1 cellular context compared by ENCODE assay signal in the genomic region with DNA sequence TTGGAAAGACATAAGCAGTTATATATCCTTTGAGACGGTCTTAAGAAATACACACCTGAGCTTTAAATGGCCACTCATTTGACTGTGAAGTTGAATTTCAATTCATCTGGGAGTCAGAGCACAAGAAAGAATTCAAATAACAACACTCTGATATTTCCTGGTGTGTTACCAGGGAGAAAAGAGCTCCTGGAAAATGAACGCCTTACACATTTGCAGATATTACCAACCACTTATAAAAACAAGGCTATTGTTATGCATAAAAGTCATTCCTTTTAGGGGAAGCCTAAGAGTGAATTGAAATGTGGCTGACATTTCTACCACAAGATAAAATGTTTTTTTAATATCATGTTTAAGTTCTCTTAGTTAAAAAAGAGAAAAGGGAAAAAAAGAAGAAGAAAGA.
TF ChIP-seq lines count a peak whose summit lies in the region.

No MANE protein-coding gene starts in this region.

TF ChIP-seq in HepG2, 621 proteins besides CTCF, POLR2A, EP300 and RAD21 (continued from another document):
- TF ChIP-seq NAIF1 (CRISPR knock-in tag; IDR thresholded peaks at IDR 0.05; ENCODE audit: borderline replicate concordance) (no peak), HOXA9 (CRISPR knock-in tag; IDR thresholded peaks at IDR 0.05; ENCODE audit: borderline replicate concordance) (no peak), SP5 (CRISPR knock-in tag; IDR thresholded peaks at IDR 0.05; ENCODE audit: borderline replicate concordance, low read depth) (no peak), ZNF607 (CRISPR knock-in tag; IDR thresholded peaks at IDR 0.05; ENCODE audit: borderline replicate concordance) (no peak), XRCC5 (optimal IDR thresholded peaks at IDR 0.05; ENCODE audit: low read length) (no peak), MEF2D (CRISPR knock-in tag; IDR thresholded peaks at IDR 0.05) (no peak), MAZ (IDR thresholded peaks at IDR 0.05; ENCODE audit: borderline replicate concordance, low read depth, low read length) (no peak), MAZ (CRISPR knock-in tag; IDR thresholded peaks at IDR 0.05; ENCODE audit: low read depth) (no peak), ZNF224 (CRISPR knock-in tag; IDR thresholded peaks at IDR 0.05) (no peak), ZBTB2 (CRISPR knock-in tag; IDR thresholded peaks at IDR 0.05; ENCODE audit: low read depth) (no peak), ZFX (CRISPR knock-in tag; IDR thresholded peaks at IDR 0.05; ENCODE audit: low read depth) (no peak), LCORL (IDR thresholded peaks at IDR 0.05) (no peak), LCORL (CRISPR knock-in tag; IDR thresholded peaks at IDR 0.05) (no peak)
- TF ChIP-seq, protein P1, sequence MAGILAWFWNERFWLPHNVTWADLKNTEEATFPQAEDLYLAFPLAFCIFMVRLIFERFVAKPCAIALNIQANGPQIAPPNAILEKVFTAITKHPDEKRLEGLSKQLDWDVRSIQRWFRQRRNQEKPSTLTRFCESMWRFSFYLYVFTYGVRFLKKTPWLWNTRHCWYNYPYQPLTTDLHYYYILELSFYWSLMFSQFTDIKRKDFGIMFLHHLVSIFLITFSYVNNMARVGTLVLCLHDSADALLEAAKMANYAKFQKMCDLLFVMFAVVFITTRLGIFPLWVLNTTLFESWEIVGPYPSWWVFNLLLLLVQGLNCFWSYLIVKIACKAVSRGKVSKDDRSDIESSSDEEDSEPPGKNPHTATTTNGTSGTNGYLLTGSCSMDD (CRISPR knock-in tag; IDR thresholded peaks at IDR 0.05) = no peak
